ENCODE assay signal across 25 cellular contexts in the genomic region with DNA sequence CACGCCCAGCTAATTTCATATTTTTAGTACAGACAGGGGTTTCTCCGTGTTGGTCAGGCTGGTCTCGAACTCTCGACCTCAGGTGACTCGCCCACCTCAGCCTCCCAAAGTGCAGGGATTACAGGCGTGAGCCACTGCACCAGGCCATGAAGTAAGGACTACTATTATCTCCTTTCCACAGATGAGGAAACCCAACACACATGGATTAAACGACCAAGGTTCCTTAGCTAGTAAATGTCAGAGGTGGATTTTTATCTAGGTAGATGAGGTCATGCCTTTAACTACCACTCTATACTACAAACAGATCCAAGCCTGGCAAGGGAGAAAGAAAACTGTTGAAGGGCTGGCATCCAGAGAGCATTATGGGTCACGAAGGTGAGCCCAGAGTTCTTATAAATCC.
"Had no signal": no experiment of that assay in that cellular context is flagged by ENCODE, and none has a peak within 500 bp of the region (broad histone marks: within the 10 kb centered on the region; RNA-seq: fewer than 3 reads in every experiment).

No MANE protein-coding gene starts in this region.

- FAIRE-seq: TTC549 had no signal

- H3K36me3 ChIP-seq: suprapubic skin had no signal

- H3K27me3 Mint-ChIP-seq: activated CD4-positive, alpha-beta T cell treated with anti-CD3 and anti-CD28 coated beads, Interleukin-2, amount 10 ng/mL, durations not matched to agents 24 days and 14 days; activated CD8-positive, alpha-beta T cell treated with anti-CD3 and anti-CD28 coated beads for 36 hours; activated naive CD8-positive, alpha-beta T cell treated with anti-CD3 and anti-CD28 coated beads for 36 hours; activated T-helper 17 cell treated with anti-CD3 and anti-CD28 coated beads, Interleukin-2, amount 50 U/mL, for 72 hours; brain; natural killer cell treated with Interleukin-12 subunit alpha and Interleukin-12 subunit beta and Interleukin-15 and Interleukin-18, amount 100 ng/mL, for 72 hours; stimulated activated naive CD8-positive, alpha-beta T cell treated with anti-CD3 and anti-CD28 coated beads, Interleukin-15, Interleukin-2, amounts not matched to agents 100 ng/mL and 50 ng/mL, for 24 hours; type B pancreatic cell had no signal

- H3K4me1 Mint-ChIP-seq: activated T-helper 17 cell treated with anti-CD3 and anti-CD28 coated beads, Interleukin-2, amount 50 U/mL, for 72 hours had no signal

- H3K27me3 ChIP-seq: suprapubic skin had no signal

- H3K36me3 Mint-ChIP-seq: activated naive CD8-positive, alpha-beta T cell treated with anti-CD3 and anti-CD28 coated beads for 36 hours; brain; natural killer cell treated with Interleukin-12 subunit alpha and Interleukin-12 subunit beta and Interleukin-15 and Interleukin-18, amount 100 ng/mL, for 72 hours; type B pancreatic cell had no signal

- H3K4me1 ChIP-seq: suprapubic skin had no signal

- H3K27ac Mint-ChIP-seq: activated CD4-positive, alpha-beta T cell treated with anti-CD3 and anti-CD28 coated beads, Interleukin-2, amount 10 ng/mL, durations not matched to agents 24 days and 14 days; activated CD8-positive, alpha-beta T cell treated with anti-CD3 and anti-CD28 coated beads for 36 hours; activated naive CD8-positive, alpha-beta T cell treated with anti-CD3 and anti-CD28 coated beads for 36 hours; activated T-helper 17 cell treated with anti-CD3 and anti-CD28 coated beads, Interleukin-2, amount 50 U/mL, for 72 hours; stimulated activated naive CD8-positive, alpha-beta T cell treated with anti-CD3 and anti-CD28 coated beads, Interleukin-15, Interleukin-2, amounts not matched to agents 100 ng/mL and 50 ng/mL, for 24 hours; T-helper 2 cell treated with Interferon-gamma antibody and Interleukin-4, amounts not matched to agents 5 μg/mL and 100 μg/mL, for 36 hours; type B pancreatic cell had no signal

- H3K4me3 Mint-ChIP-seq: activated CD4-positive, alpha-beta T cell treated with anti-CD3 and anti-CD28 coated beads, Interleukin-2, amount 10 ng/mL, durations not matched to agents 24 days and 14 days; activated CD8-positive, alpha-beta T cell treated with anti-CD3 and anti-CD28 coated beads for 36 hours; activated naive CD8-positive, alpha-beta T cell treated with anti-CD3 and anti-CD28 coated beads for 36 hours; activated T-helper 17 cell treated with anti-CD3 and anti-CD28 coated beads, Interleukin-2, amount 50 U/mL, for 72 hours; brain; natural killer cell treated with Interleukin-12 subunit alpha and Interleukin-12 subunit beta and Interleukin-15 and Interleukin-18, amount 100 ng/mL, for 72 hours; stimulated activated naive CD8-positive, alpha-beta T cell treated with anti-CD3 and anti-CD28 coated beads, Interleukin-15, Interleukin-2, amounts not matched to agents 100 ng/mL and 50 ng/mL, for 24 hours; T-helper 2 cell treated with Interferon-gamma antibody and Interleukin-4, amounts not matched to agents 5 μg/mL and 100 μg/mL, for 36 hours; type B pancreatic cell had no signal

- H3K9me3 ChIP-seq: suprapubic skin had no signal

- DNase-seq: activated CD4-positive, alpha-beta T cell treated with anti-CD3 and anti-CD28 coated beads, Interleukin-2, amount 10 ng/mL, durations not matched to agents 24 days and 14 days; activated CD4-positive, CD25-positive, alpha-beta regulatory T cell; activated CD8-positive, alpha-beta T cell treated with anti-CD3 and anti-CD28 coated beads for 36 hours; activated naive CD4-positive, alpha-beta T cell; activated naive CD8-positive, alpha-beta T cell treated with anti-CD3 and anti-CD28 coated beads for 36 hours; activated T-cell treated with anti-CD3 and anti-CD28 coated beads, Interleukin-2, amount 50 U/mL, for 1 hour; anterior cingulate cortex; central memory CD4-positive, alpha-beta T cell; mesendoderm; nucleus accumbens; posterior cingulate gyrus; retina; stimulated activated CD4-positive, alpha-beta T cell treated with anti-CD3 and anti-CD28 coated beads, Interleukin-12 subunit alpha, Interleukin-12 subunit beta, amount 100 ng/mL, for 4 hours; stimulated activated CD4-positive, alpha-beta T cell treated with anti-CD3 and anti-CD28 coated beads, Interleukin-1b, Interleukin-23, amount 100 ng/mL, for 48 hours; stimulated activated CD8-positive, alpha-beta memory T cell treated with anti-CD3 and anti-CD28 coated beads, Interleukin-4, amount 100 ng/mL, for 48 hours; SW 1271 had no signal

- H3K27ac ChIP-seq: coronary artery, suprapubic skin had no signal

- H3K4me3 ChIP-seq: coronary artery, suprapubic skin had no signal

- H3K9me3 Mint-ChIP-seq: activated CD8-positive, alpha-beta T cell treated with anti-CD3 and anti-CD28 coated beads for 36 hours; activated naive CD8-positive, alpha-beta T cell treated with anti-CD3 and anti-CD28 coated beads for 36 hours; activated T-helper 17 cell treated with anti-CD3 and anti-CD28 coated beads, Interleukin-2, amount 50 U/mL, for 72 hours; brain; natural killer cell treated with Interleukin-12 subunit alpha and Interleukin-12 subunit beta and Interleukin-15 and Interleukin-18, amount 100 ng/mL, for 72 hours; stimulated activated naive CD8-positive, alpha-beta T cell treated with anti-CD3 and anti-CD28 coated beads, Interleukin-15, Interleukin-2, amounts not matched to agents 100 ng/mL and 50 ng/mL, for 24 hours; T-helper 2 cell treated with Interferon-gamma antibody and Interleukin-4, amounts not matched to agents 5 μg/mL and 100 μg/mL, for 36 hours; type B pancreatic cell had no signal
